ENCODE assay signal across 18 cellular contexts in the genomic region with DNA sequence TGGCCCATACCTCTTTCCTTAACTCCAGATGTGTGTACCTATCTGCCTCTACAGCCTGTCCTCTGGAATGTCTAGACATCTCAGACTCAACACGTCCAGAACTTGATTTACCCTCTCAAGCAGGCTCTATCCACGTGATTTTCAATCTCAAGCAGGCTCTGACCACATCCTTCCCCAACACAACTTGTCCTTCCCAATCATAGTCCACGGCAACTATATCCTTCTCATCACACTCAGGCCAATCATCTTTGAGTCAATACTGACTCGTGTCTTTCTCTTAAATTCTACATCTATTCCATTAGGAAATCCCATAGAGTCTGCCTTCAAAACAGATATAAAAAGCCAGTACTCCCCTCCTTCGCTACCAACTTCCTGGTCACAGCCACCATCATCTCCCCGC.
DNase-seq lines count a peak whose midpoint lies in the region; ATAC-seq and FAIRE-seq lines count a peak whose summit lies in the region.
"Had no signal": no experiment of that assay in that cellular context is flagged by ENCODE, and none has a peak within 500 bp of the region (broad histone marks: within the 10 kb centered on the region; RNA-seq: fewer than 3 reads in every experiment).

No MANE protein-coding gene starts in this region.

- DNase-seq in activated CD8-positive, alpha-beta memory T cell treated with anti-CD3 and anti-CD28 coated beads for 24 hours: peak; percentile 50
- no peak for DNase-seq in activated CD8-positive, alpha-beta memory T cell treated with anti-CD3 and anti-CD28 coated beads, Interleukin-2, amount 50 U/mL, for 48 hours
- DNase-seq in RCC 7860 (ENCODE audit: low spot score) (peak; percentile 51), kidney tubule cell (ENCODE audit: low spot score) (peak; percentile 41), germinal center (ENCODE audit: low spot score) (no peak), NCI-H446 (lab: John Stamatoyannopoulos, UW) (no peak), EL (no peak)
- DNase-seq: Caco-2; CD4-positive, alpha-beta T cell; DMS153; NCI-H1092 treated with DMSO at 0.1 percent for 48 hours; NCI-H1694; NCI-H510A; NCI-H774 had no signal

- ATAC-seq in GM19395 (IDR thresholded peaks at IDR 0.05; ENCODE audit: unreplicated experiment): no peak
- ATAC-seq: GM12878, GM23338, HCT116 had no signal

- FAIRE-seq in RCC 7860 (lab: Jason Lieb, UNC): no peak
- FAIRE-seq: GM12878 had no signal

Comparison
In these comparisons a context has a peak if more than half of its experiments do, and no peak if none do; other contexts are left out.
1. DNase-seq: peak in activated CD8-positive, alpha-beta memory T cell treated with anti-CD3 and anti-CD28 coated beads for 24 hours (single experiment), RCC 7860 (single experiment) and kidney tubule cell (single experiment); none in activated CD8-positive, alpha-beta memory T cell treated with anti-CD3 and anti-CD28 coated beads, Interleukin-2, amount 50 U/mL, for 48 hours (single experiment), germinal center (single experiment), NCI-H446 (0 of 2) and EL (single experiment).